In genomic region chr4:55439023-55439422, GRCh38 we compare ENCODE assay signal across 24 cellular contexts. TPM values are rescaled to one million over a fixed set of nuclear protein-coding genes. Genes with fewer than 3 reads are reported as not detected.
DNase-seq lines count a peak whose midpoint lies in the region; ATAC-seq, FAIRE-seq and TF ChIP-seq lines count a peak whose summit lies in the region.
"Had no signal": no experiment of that assay in that cellular context is flagged by ENCODE, and none has a peak within 500 bp of the region (broad histone marks: within the 10 kb centered on the region; RNA-seq: fewer than 3 reads in every experiment).

No MANE protein-coding gene starts in this region.

- DNase-seq in NCI-H2029 treated with DMSO at 0.1 percent for 48 hours (lab: John Stamatoyannopoulos, UW) = peak; percentile 6
- DNase-seq in NCI-H2029 (lab: John Stamatoyannopoulos, UW) = no peak
- peak; percentile 49 for DNase-seq in NCI-H748 (lab: John Stamatoyannopoulos, UW; ENCODE audit: unreplicated experiment)
- DNase-seq in dorsolateral prefrontal cortex = no peak
- no peak for DNase-seq in transverse colon
- no peak for DNase-seq in pancreas
- no peak for DNase-seq in putamen (ENCODE audit: low spot score)
- DNase-seq: BE2C; CD4-positive, CD25-positive, alpha-beta regulatory T cell; COR-L47; H7; HFFc6; IMR-90; MG63; NCI-H1048; NCI-H1694; NCI-H2171; NCI-H446; NCI-H69; PC-3; SIG-M5 had no signal

- no peak for FAIRE-seq in pancreas (lab: Jason Lieb, UNC)

- intact Hi-C loops in dorsolateral prefrontal cortex (cut with DNase I) (no loop called here), transverse colon (cut with DNase I; ENCODE audit: low total_unique reads) (no loop called here), pancreas (cut with DNase I) (no loop called here)

- ATAC-seq in pancreas = no peak
- no peak for ATAC-seq in GM18867 (IDR thresholded peaks at IDR 0.05; ENCODE audit: unreplicated experiment)
- ATAC-seq: PC-3, SK-N-SH treated with all-trans-retinoic acid at 6 μM for 48 hours had no signal

- in situ Hi-C loops in transverse colon (cut with MboI; ENCODE audit: low pct_ligation_motif_present in 1 of 4, low pct_unique_long_range_greater_than_20kb in 1 of 4, low sequenced_read_pairs in 3 of 4) = no loop called here

- TF ChIP-seq POLR2A in transverse colon (IDR thresholded peaks at IDR 0.05) = no peak

- TF ChIP-seq EP300 in transverse colon (IDR thresholded peaks at IDR 0.05; ENCODE audit: low read depth) = no peak

- peaks cover 0 to 15% (median 9%) of the 10 kb centered on the region in 4 donors for H3K4me1 ChIP-seq in transverse colon
- peaks cover 15 to 22% (median 18%) of the 10 kb centered on the region in 3 donors for H3K4me1 ChIP-seq in pancreas
- H3K4me1 ChIP-seq: BE2C had no signal

- H3K27me3 ChIP-seq in dorsolateral prefrontal cortex = no peaks in the 10 kb centered on the region
- H3K27me3 ChIP-seq in transverse colon = no peaks in the 10 kb centered on the region
- H3K27me3 ChIP-seq in pancreas = no peaks in the 10 kb centered on the region
- H3K27me3 ChIP-seq: BE2C, MG63 had no signal

- TF ChIP-seq CTCF in dorsolateral prefrontal cortex (IDR thresholded peaks at IDR 0.05 in 54 of 56, conservative IDR thresholded peaks at IDR 0.05 in 2 of 56; ENCODE audit: low read depth in 1 of 56, partially characterized antibody in 56 of 56) (no peak), transverse colon (IDR thresholded peaks at IDR 0.05) (no peak), pancreas (IDR thresholded peaks at IDR 0.05) (no peak)

- H3K9me3 ChIP-seq in transverse colon = no peaks in the 10 kb centered on the region
- H3K9me3 ChIP-seq in pancreas = no peaks in the 10 kb centered on the region
- H3K9me3 ChIP-seq: BE2C, MG63 had no signal

- H3K4me3 ChIP-seq in dorsolateral prefrontal cortex (no peak overlapping the region), transverse colon (no peak overlapping the region), pancreas (no peak overlapping the region)
- H3K4me3 ChIP-seq: MG63 had no signal

- H3K27ac ChIP-seq in dorsolateral prefrontal cortex = peak overlapping the region in 34 of 59 donors; percentile 2 to 71 (median 36)
- H3K27ac ChIP-seq in transverse colon = peak overlapping the region in 3 of 4 donors; percentile 57 to 72 (median 68)
- H3K27ac ChIP-seq in pancreas = peak overlapping the region in 2 of 4 donors; percentile 77 to 81
- H3K27ac ChIP-seq: RWPE1 had no signal

- H3K36me3 ChIP-seq in transverse colon = peaks cover 0 to 12% (median 2%) of the 10 kb centered on the region in 4 donors
- peaks cover 0 to 17% (median 3%) of the 10 kb centered on the region in 3 donors for H3K36me3 ChIP-seq in pancreas

RNA-seq across cellular contexts. Expression of gene TMEM165, which starts 43.3 kb away (rescaled TPM):
- total RNA-seq in dorsolateral prefrontal cortex (100 to 1,000 TPM in 101 of 120 experiments, 10 to 100 TPM in 19; 53.1 to 690 (median 173) TPM), transverse colon (100 to 1,000 TPM in 3 of 4 donors, 10 to 100 TPM in 1; 79.5 to 215 (median 136) TPM), pancreas (10 to 100 TPM; 24.3 to 61.6 (median 44.9) TPM)
- polyA plus RNA-seq in pancreas = 10 to 100 TPM; 34.2 to 41.0 TPM

Comparison
In these comparisons a context has a peak if more than half of its experiments do, and no peak if none do; other contexts are left out.
1. DNase-seq: peak in NCI-H2029 treated with DMSO at 0.1 percent for 48 hours (single experiment) and NCI-H748 (single experiment); none in NCI-H2029 (single experiment), dorsolateral prefrontal cortex (0 of 10), transverse colon (single experiment), pancreas (0 of 6) and putamen (single experiment).